Comparison of ENCODE assay signal across 7 cellular contexts in genomic region chr2:87593791-87594413, GRCh38.
DNase-seq lines count a peak whose midpoint lies in the region; ATAC-seq and TF ChIP-seq lines count a peak whose summit lies in the region.
"Not testable (repeated sequence)": the region's sequence is repeated elsewhere in the genome, so short reads cannot be mapped to it uniquely, and the experiment has no call there.

No MANE protein-coding gene starts in this region.

- H3K4me3 ChIP-seq in HCT116 (replicated peaks in 1 of 2; ENCODE audit: low read depth in 1 of 2, low read length in 2 of 2); heart left ventricle: not testable (repeated sequence)
- 0 out of 2 replicates have a peak overlapping the region, but pooled peaks have one; percentile 28 for H3K4me3 ChIP-seq in SJCRH30

- H3K27me3 Mint-ChIP-seq in activated naive CD4-positive, alpha-beta T cell treated with anti-CD3 and anti-CD28 coated beads for 36 hours (ENCODE audit: low read depth): not testable (repeated sequence)

- POLR2A ChIA-PET in HCT116 (lab: Charles Lee): not testable (repeated sequence)

- H3K36me3 ChIP-seq in HCT116 (ENCODE audit: control insufficient read depth in 1 of 2, insufficient read depth in 2 of 2, low read length in 2 of 2); SJCRH30; heart left ventricle: not testable (repeated sequence)

- not testable (repeated sequence) for BruUV-seq in HCT116 (replicated peaks; lab: Mats Ljungman, UMichigan)

- H3K79me2 ChIP-seq in HCT116 (ENCODE audit: insufficient read depth, low read length): not testable (repeated sequence)

- RAD21 ChIA-PET in HCT116 (lab: Charles Lee; ENCODE audit: low non-redundant PET in 1 of 2, low total read pairs in 2 of 2, uncharacterized antibody in 2 of 2, unreplicated experiment in 2 of 2): not testable (repeated sequence)

- not testable (repeated sequence) for H3K9ac ChIP-seq in HCT116 (ENCODE audit: low read length)

- H3K27me3 ChIP-seq in HCT116 (ENCODE audit: insufficient read depth, low read length); SJCRH30; heart left ventricle: not testable (repeated sequence)

- CTCF ChIA-PET in HCT116 (lab: Charles Lee); activated naive CD4-positive, alpha-beta T cell treated with anti-CD3 and anti-CD28 coated beads for 36 hours (lab: Charles Lee): not testable (repeated sequence)

- DNase-seq in HCT116 (ENCODE audit: low read depth, low spot score): not testable (repeated sequence)
- DNase-seq in SJCRH30 (peak; percentile 90 to 96), dermis blood vessel endothelial cell (peak; percentile 77), heart left ventricle (peak; percentile 67 to 91 (median 76)), myocyte (ENCODE audit: low read depth) (peak; percentile 62)
- peak; percentile 52 for DNase-seq in activated naive CD4-positive, alpha-beta T cell treated with anti-CD3 and anti-CD28 coated beads for 36 hours
- peak; percentile 46 for DNase-seq in stimulated activated CD4-positive, alpha-beta T cell treated with anti-CD3 and anti-CD28 coated beads, Interleukin-15, amount 100 ng/mL, for 24 hours

- intact Hi-C loops in HCT116 (cut with micrococcal nuclease); activated naive CD4-positive, alpha-beta T cell treated with anti-CD3 and anti-CD28 coated beads for 36 hours (cut with micrococcal nuclease); heart left ventricle (cut with DNase I): not testable (repeated sequence)

- not testable (repeated sequence) for H3K9me3 Mint-ChIP-seq in activated naive CD4-positive, alpha-beta T cell treated with anti-CD3 and anti-CD28 coated beads for 36 hours

- not testable (repeated sequence) for H4K20me1 ChIP-seq in HCT116 (ENCODE audit: insufficient read depth)

- H2AFZ ChIP-seq in HCT116 (ENCODE audit: low read depth, low read length, poor library complexity, severe bottlenecking): not testable (repeated sequence)

- not testable (repeated sequence) for H3K36me3 Mint-ChIP-seq in activated naive CD4-positive, alpha-beta T cell treated with anti-CD3 and anti-CD28 coated beads for 36 hours (ENCODE audit: low read depth)

- H3K4me1 ChIP-seq in HCT116 (ENCODE audit: control insufficient read depth in 1 of 2, insufficient read depth in 2 of 2, low read length in 2 of 2); SJCRH30: not testable (repeated sequence)
- H3K4me1 ChIP-seq in heart left ventricle: peaks cover 0 to 15% (median 5%) of the 10 kb centered on the region in 12 donors

- not testable (repeated sequence) for TF ChIP-seq POLR2A in HCT116 (IDR thresholded peaks at IDR 0.05; ENCODE audit: borderline replicate concordance, extremely low read depth, insufficient read depth, insufficient read length); heart left ventricle (IDR thresholded peaks at IDR 0.05)

- H3K4me1 Mint-ChIP-seq in activated naive CD4-positive, alpha-beta T cell treated with anti-CD3 and anti-CD28 coated beads for 36 hours (ENCODE audit: low read depth): not testable (repeated sequence)

- H3K27ac Mint-ChIP-seq in activated naive CD4-positive, alpha-beta T cell treated with anti-CD3 and anti-CD28 coated beads for 36 hours: not testable (repeated sequence)

- TF ChIP-seq CTCF in HCT116 (IDR thresholded peaks at IDR 0.05 in 2 of 3, conservative IDR thresholded peaks at IDR 0.05 in 1 of 3; ENCODE audit: borderline replicate concordance in 1 of 3, insufficient read depth in 1 of 3, low read depth in 2 of 3, low read length in 2 of 3); heart left ventricle (IDR thresholded peaks at IDR 0.05): not testable (repeated sequence)

- H3K9me3 ChIP-seq in HCT116 (ENCODE audit: control insufficient read depth in 1 of 2, insufficient read depth in 1 of 2, low read depth in 1 of 2, low read length in 2 of 2); SJCRH30 (replicated peaks); heart left ventricle: not testable (repeated sequence)

- not testable (repeated sequence) for H3K4me2 ChIP-seq in HCT116 (ENCODE audit: low read length)

- H3K27ac ChIP-seq in HCT116 (ENCODE audit: low read depth, low read length); SJCRH30: not testable (repeated sequence)
- H3K27ac ChIP-seq in heart left ventricle: peak overlapping the region in 3 of 12 donors; percentile 42 to 55 (median 53)

- ATAC-seq in HCT116: peak; percentile 52; the same call in 1 of the 2 replicates
- ATAC-seq in heart left ventricle: peak; percentile 82 to 86 (median 84)

- H3K9me2 ChIP-seq in HCT116 (ENCODE audit: insufficient read depth): not testable (repeated sequence)

- not testable (repeated sequence) for H3K4me3 Mint-ChIP-seq in activated naive CD4-positive, alpha-beta T cell treated with anti-CD3 and anti-CD28 coated beads for 36 hours

- not testable (repeated sequence) for TF ChIP-seq RAD21 in HCT116 (IDR thresholded peaks at IDR 0.05; ENCODE audit: low read depth)

- WGBS in heart left ventricle, 4 donors: 0 to 12% (median 3%) methylated on average over 3 to 8 of the region's 9 CpGs; no CpG with 5 or more reads in 1 of the 4 donors
